38 cellular contexts compared by ENCODE assay signal in genomic region chr4:2423066-2423465, GRCh38. TPM values are rescaled to one million over a fixed set of nuclear protein-coding genes. Genes with fewer than 3 reads are reported as not detected.
"Had no signal": no experiment of that assay in that cellular context is flagged by ENCODE, and none has a peak within 500 bp of the region (broad histone marks: within the 10 kb centered on the region; RNA-seq: fewer than 3 reads in every experiment).

No MANE protein-coding gene starts in this region.

- H3K9me3 ChIP-seq: ascending aorta had no signal

- DNase-seq: activated B cell treated with CpG ODN at 0.5 μM for 24 hours; activated CD4-positive, alpha-beta memory T cell treated with anti-CD3 and anti-CD28 coated beads, Interleukin-2, amount 10 ng/mL, durations not matched to agents 7 days and 5 days; activated CD4-positive, alpha-beta T cell treated with anti-CD3 and anti-CD28 coated beads for 48 hours; activated CD4-positive, CD25-positive, alpha-beta regulatory T cell treated with anti-CD3 and anti-CD28 coated beads, Interleukin-2, amount 50 U/mL, for 72 hours; activated CD8-positive, alpha-beta memory T cell treated with anti-CD3 and anti-CD28 coated beads for 24 hours; activated CD8-positive, alpha-beta memory T cell treated with anti-CD3 and anti-CD28 coated beads, Interleukin-2, amount 10 ng/mL, durations not matched to agents 7 days and 5 days; activated CD8-positive, alpha-beta memory T cell treated with anti-CD3 and anti-CD28 coated beads, Interleukin-2, amount 50 U/mL, for 48 hours; activated effector memory CD4-positive, alpha-beta T cell treated with anti-CD3 and anti-CD28 coated beads, Interleukin-2, amount 50 U/mL, for 16 hours; activated naive CD4-positive, alpha-beta T cell treated with Interleukin-2 at 50 U/mL for 16 hours; activated naive CD8-positive, alpha-beta T cell treated with anti-CD3 and anti-CD28 coated beads, Interleukin-2, amount 10 ng/mL, durations not matched to agents 7 days and 5 days; activated T-cell treated with anti-CD3 and anti-CD28 coated beads, Interleukin-2, amount 50 U/mL, for 48 hours; amygdala; KG1; MM.1S; NCI-H1092 treated with DMSO at 0.1 percent for 48 hours; NCI-H1417; NCI-H146; NCI-H187; NCI-H2029 treated with DMSO at 0.1 percent for 48 hours; NCI-H2107; NCI-H2171; NCI-H510A; NCI-H526; NCI-H748 treated with DMSO at 0.1 percent for 48 hours; NK-92 treated with Interleukin-12 subunit alpha and Interleukin-12 subunit beta, amount 100 ng/mL, for 24 hours; PC-9; SW 1271; T-helper 1 cell; T-helper 2 cell; T-helper 9 cell had no signal

- H3K27ac ChIP-seq: ascending aorta, cardiac muscle cell, PC-9, RWPE1, VCaP had no signal

- H3K4me3 ChIP-seq: ascending aorta, cardiac muscle cell, PC-9 had no signal

- H3K4me2 ChIP-seq: PC-9 had no signal

- H3K36me3 Mint-ChIP-seq: activated CD8-positive, alpha-beta memory T cell treated with anti-CD3 and anti-CD28 coated beads, Interleukin-2, amount 10 ng/mL, durations not matched to agents 7 days and 5 days; activated naive CD4-positive, alpha-beta T cell treated with anti-CD3 and anti-CD28 coated beads, Interleukin-2, amount 50 U/mL, for 24 hours; activated naive CD8-positive, alpha-beta T cell treated with anti-CD3 and anti-CD28 coated beads, Interleukin-2, amount 10 ng/mL, durations not matched to agents 7 days and 5 days had no signal

- ATAC-seq: activated CD8-positive, alpha-beta memory T cell treated with anti-CD3 and anti-CD28 coated beads, Interleukin-2, amount 10 ng/mL, durations not matched to agents 7 days and 5 days had no signal

- H3K27ac Mint-ChIP-seq: activated B cell treated with CpG ODN at 0.5 μM for 24 hours; activated CD4-positive, alpha-beta memory T cell treated with anti-CD3 and anti-CD28 coated beads, Interleukin-2, amount 10 ng/mL, durations not matched to agents 7 days and 5 days; activated CD8-positive, alpha-beta memory T cell treated with anti-CD3 and anti-CD28 coated beads, Interleukin-2, amount 10 ng/mL, durations not matched to agents 7 days and 5 days; activated naive CD4-positive, alpha-beta T cell treated with anti-CD3 and anti-CD28 coated beads, Interleukin-2, amount 50 U/mL, for 24 hours; activated naive CD8-positive, alpha-beta T cell treated with anti-CD3 and anti-CD28 coated beads, Interleukin-2, amount 10 ng/mL, durations not matched to agents 7 days and 5 days had no signal

- H3K36me3 ChIP-seq: ascending aorta, cardiac muscle cell had no signal

- H2AFZ ChIP-seq: PC-9 had no signal

- H3K27me3 ChIP-seq: ascending aorta had no signal

- H3K4me3 Mint-ChIP-seq: activated B cell treated with CpG ODN at 0.5 μM for 24 hours; activated CD4-positive, alpha-beta memory T cell treated with anti-CD3 and anti-CD28 coated beads, Interleukin-2, amount 10 ng/mL, durations not matched to agents 7 days and 5 days; activated CD8-positive, alpha-beta memory T cell treated with anti-CD3 and anti-CD28 coated beads, Interleukin-2, amount 10 ng/mL, durations not matched to agents 7 days and 5 days; activated naive CD4-positive, alpha-beta T cell treated with anti-CD3 and anti-CD28 coated beads, Interleukin-2, amount 50 U/mL, for 24 hours; activated naive CD8-positive, alpha-beta T cell treated with anti-CD3 and anti-CD28 coated beads, Interleukin-2, amount 10 ng/mL, durations not matched to agents 7 days and 5 days had no signal

- H3K9me3 Mint-ChIP-seq: activated B cell treated with CpG ODN at 0.5 μM for 24 hours; activated CD4-positive, alpha-beta memory T cell treated with anti-CD3 and anti-CD28 coated beads, Interleukin-2, amount 10 ng/mL, durations not matched to agents 7 days and 5 days; activated naive CD4-positive, alpha-beta T cell treated with anti-CD3 and anti-CD28 coated beads, Interleukin-2, amount 50 U/mL, for 24 hours; activated naive CD8-positive, alpha-beta T cell treated with anti-CD3 and anti-CD28 coated beads, Interleukin-2, amount 10 ng/mL, durations not matched to agents 7 days and 5 days had no signal

RNA-seq across cellular contexts. Expression of gene CFAP99, which starts 4.3 kb away (rescaled TPM):
- total RNA-seq: activated B cell treated with CpG ODN at 0.5 μM for 24 hours; activated CD8-positive, alpha-beta memory T cell treated with anti-CD3 and anti-CD28 coated beads, Interleukin-2, amount 10 ng/mL, durations not matched to agents 7 days and 5 days; ascending aorta; cardiac muscle cell; LHCN-M2; OCI-LY7; Right ventricle myocardium superior had no signal
